1 cellular context compared by ENCODE assay signal in the genomic region with DNA sequence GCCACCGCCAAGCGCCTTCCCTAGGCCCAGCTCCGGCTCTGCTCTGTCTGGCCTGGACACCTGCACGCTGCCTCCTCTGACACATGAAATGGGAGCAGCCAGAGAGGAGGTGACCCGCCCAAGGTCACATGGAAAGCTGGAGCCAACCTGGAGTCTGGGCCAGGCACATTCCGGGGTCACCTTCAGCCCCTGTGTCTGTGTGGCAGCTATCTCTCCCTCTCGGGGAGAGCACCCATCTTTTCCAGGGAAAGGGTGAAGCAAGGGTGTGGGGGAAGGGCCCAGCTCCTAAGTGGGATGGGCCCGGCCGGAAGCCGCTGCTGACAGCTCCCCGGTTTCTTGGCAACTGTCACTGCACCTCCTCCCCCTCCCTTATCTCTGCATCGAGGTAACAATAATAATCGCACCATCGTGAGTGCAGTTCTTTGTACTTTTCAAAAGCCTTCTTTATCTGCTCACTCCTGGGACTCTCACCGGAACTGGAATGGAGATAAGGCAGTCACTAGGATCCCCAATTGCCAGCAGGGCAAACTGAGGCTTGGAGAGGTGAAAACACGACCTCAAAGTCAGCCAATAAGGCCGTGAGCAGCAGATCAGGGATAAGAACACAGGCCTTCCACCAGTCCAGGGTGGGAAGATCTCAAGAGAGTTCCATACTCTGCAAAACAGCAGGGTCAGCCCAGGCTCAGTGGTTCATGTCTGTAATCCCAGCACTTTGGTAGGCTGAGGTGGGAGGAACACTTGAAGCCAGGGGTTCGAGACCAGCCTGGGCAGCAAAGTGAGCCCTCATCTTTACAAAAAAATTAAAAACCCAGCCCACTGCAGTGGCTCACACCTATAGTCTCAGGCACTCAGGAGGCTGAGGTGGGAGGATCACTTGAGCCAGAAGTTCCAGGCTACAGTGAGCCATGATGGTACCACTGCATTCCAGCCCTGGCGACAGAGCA.
TF ChIP-seq lines count a peak whose summit lies in the region.

No MANE protein-coding gene starts in this region.

TF ChIP-seq in WTC11, 78 proteins besides CTCF, POLR2A, EP300 and RAD21 (continued from another document):
- TF ChIP-seq, protein P1, sequence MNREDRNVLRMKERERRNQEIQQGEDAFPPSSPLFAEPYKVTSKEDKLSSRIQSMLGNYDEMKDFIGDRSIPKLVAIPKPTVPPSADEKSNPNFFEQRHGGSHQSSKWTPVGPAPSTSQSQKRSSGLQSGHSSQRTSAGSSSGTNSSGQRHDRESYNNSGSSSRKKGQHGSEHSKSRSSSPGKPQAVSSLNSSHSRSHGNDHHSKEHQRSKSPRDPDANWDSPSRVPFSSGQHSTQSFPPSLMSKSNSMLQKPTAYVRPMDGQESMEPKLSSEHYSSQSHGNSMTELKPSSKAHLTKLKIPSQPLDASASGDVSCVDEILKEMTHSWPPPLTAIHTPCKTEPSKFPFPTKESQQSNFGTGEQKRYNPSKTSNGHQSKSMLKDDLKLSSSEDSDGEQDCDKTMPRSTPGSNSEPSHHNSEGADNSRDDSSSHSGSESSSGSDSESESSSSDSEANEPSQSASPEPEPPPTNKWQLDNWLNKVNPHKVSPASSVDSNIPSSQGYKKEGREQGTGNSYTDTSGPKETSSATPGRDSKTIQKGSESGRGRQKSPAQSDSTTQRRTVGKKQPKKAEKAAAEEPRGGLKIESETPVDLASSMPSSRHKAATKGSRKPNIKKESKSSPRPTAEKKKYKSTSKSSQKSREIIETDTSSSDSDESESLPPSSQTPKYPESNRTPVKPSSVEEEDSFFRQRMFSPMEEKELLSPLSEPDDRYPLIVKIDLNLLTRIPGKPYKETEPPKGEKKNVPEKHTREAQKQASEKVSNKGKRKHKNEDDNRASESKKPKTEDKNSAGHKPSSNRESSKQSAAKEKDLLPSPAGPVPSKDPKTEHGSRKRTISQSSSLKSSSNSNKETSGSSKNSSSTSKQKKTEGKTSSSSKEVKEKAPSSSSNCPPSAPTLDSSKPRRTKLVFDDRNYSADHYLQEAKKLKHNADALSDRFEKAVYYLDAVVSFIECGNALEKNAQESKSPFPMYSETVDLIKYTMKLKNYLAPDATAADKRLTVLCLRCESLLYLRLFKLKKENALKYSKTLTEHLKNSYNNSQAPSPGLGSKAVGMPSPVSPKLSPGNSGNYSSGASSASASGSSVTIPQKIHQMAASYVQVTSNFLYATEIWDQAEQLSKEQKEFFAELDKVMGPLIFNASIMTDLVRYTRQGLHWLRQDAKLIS (CRISPR knock-in tag; IDR thresholded peaks at IDR 0.05; ENCODE audit: borderline replicate concordance), result no peak
- TF ChIP-seq NFE2L1 (CRISPR knock-in tag; IDR thresholded peaks at IDR 0.05) (no peak), ZNF263 (CRISPR knock-in tag; IDR thresholded peaks at IDR 0.05; ENCODE audit: low read depth) (no peak), AR (CRISPR knock-in tag; IDR thresholded peaks at IDR 0.05) (no peak), FOXP1 (CRISPR knock-in tag; IDR thresholded peaks at IDR 0.05; ENCODE audit: borderline replicate concordance) (no peak), ZNF219 (CRISPR knock-in tag; IDR thresholded peaks at IDR 0.05; ENCODE audit: borderline replicate concordance) (no peak), IRF1 (CRISPR knock-in tag; IDR thresholded peaks at IDR 0.05) (no peak), JAZF1 (CRISPR knock-in tag; IDR thresholded peaks at IDR 0.05) (no peak), ZNF232 (CRISPR knock-in tag; IDR thresholded peaks at IDR 0.05) (no peak)
- TF ChIP-seq, protein P2, sequence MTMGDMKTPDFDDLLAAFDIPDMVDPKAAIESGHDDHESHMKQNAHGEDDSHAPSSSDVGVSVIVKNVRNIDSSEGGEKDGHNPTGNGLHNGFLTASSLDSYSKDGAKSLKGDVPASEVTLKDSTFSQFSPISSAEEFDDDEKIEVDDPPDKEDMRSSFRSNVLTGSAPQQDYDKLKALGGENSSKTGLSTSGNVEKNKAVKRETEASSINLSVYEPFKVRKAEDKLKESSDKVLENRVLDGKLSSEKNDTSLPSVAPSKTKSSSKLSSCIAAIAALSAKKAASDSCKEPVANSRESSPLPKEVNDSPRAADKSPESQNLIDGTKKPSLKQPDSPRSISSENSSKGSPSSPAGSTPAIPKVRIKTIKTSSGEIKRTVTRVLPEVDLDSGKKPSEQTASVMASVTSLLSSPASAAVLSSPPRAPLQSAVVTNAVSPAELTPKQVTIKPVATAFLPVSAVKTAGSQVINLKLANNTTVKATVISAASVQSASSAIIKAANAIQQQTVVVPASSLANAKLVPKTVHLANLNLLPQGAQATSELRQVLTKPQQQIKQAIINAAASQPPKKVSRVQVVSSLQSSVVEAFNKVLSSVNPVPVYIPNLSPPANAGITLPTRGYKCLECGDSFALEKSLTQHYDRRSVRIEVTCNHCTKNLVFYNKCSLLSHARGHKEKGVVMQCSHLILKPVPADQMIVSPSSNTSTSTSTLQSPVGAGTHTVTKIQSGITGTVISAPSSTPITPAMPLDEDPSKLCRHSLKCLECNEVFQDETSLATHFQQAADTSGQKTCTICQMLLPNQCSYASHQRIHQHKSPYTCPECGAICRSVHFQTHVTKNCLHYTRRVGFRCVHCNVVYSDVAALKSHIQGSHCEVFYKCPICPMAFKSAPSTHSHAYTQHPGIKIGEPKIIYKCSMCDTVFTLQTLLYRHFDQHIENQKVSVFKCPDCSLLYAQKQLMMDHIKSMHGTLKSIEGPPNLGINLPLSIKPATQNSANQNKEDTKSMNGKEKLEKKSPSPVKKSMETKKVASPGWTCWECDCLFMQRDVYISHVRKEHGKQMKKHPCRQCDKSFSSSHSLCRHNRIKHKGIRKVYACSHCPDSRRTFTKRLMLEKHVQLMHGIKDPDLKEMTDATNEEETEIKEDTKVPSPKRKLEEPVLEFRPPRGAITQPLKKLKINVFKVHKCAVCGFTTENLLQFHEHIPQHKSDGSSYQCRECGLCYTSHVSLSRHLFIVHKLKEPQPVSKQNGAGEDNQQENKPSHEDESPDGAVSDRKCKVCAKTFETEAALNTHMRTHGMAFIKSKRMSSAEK (CRISPR knock-in tag; IDR thresholded peaks at IDR 0.05; ENCODE audit: borderline replicate concordance), result no peak
